ENCODE assay signal across 8 cellular contexts in genomic region chr1:1629430-1630190, GRCh38. TPM values are rescaled to one million over a fixed set of nuclear protein-coding genes. Genes with fewer than 3 reads are reported as not detected.
DNase-seq lines count a peak whose midpoint lies in the region; ATAC-seq and TF ChIP-seq lines count a peak whose summit lies in the region.

No MANE protein-coding gene starts in this region.

- peak overlapping the region; percentile 81 for H3K4me3 Mint-ChIP-seq in T-helper 17 cell
- peak overlapping the region; percentile 64 for H3K4me3 Mint-ChIP-seq in activated naive CD8-positive, alpha-beta T cell treated with anti-CD3 and anti-CD28 coated beads for 36 hours

- no peak for TF ChIP-seq POLR2A in sigmoid colon (IDR thresholded peaks at IDR 0.05)

- peak overlapping the region; percentile 81 to 95 (median 93) for H3K4me2 ChIP-seq in BLaER1 treated with 17β-estradiol and CSF1 and Interleukin-3, amounts not matched to agents 10 nM and 100 nM

- H3K36me3 ChIP-seq in BLaER1 treated with 17β-estradiol and CSF1 and Interleukin-3, amounts not matched to agents 10 nM and 100 nM, result no peaks in the 10 kb centered on the region; a peak in 2 of 22 replicates
- peaks cover 0 to 34% (median 10%) of the 10 kb centered on the region in 4 donors for H3K36me3 ChIP-seq in sigmoid colon

- TF ChIP-seq CTCF in sigmoid colon (IDR thresholded peaks at IDR 0.05), result no peak

- no peak for TF ChIP-seq EP300 in sigmoid colon (IDR thresholded peaks at IDR 0.05)

- H3K27me3 ChIP-seq in BLaER1 treated with 17β-estradiol and CSF1 and Interleukin-3, amounts not matched to agents 10 nM and 100 nM, result peaks cover 21 to 42% (median 22%) of the 10 kb centered on the region in 11 experiments
- peaks cover 17 to 40% (median 36%) of the 10 kb centered on the region in 3 donors for H3K27me3 ChIP-seq in sigmoid colon

- H3K4me3 ChIP-seq in BLaER1 treated with 17β-estradiol and CSF1 and Interleukin-3, amounts not matched to agents 10 nM and 100 nM, result peak overlapping the region; percentile 33 to 67 (median 56)
- no peak overlapping the region for H3K4me3 ChIP-seq in sigmoid colon

- peaks cover 15 to 40% (median 34%) of the 10 kb centered on the region in 10 experiments for H3K4me1 ChIP-seq in BLaER1 treated with 17β-estradiol and CSF1 and Interleukin-3, amounts not matched to agents 10 nM and 100 nM
- H3K4me1 ChIP-seq in sigmoid colon, result peaks cover 0 to 25% (median 20%) of the 10 kb centered on the region in 4 donors

- peaks cover 5% of the 10 kb centered on the region for H3K4me1 Mint-ChIP-seq in T-helper 17 cell
- peaks cover 5% of the 10 kb centered on the region for H3K4me1 Mint-ChIP-seq in activated naive CD8-positive, alpha-beta T cell treated with anti-CD3 and anti-CD28 coated beads for 36 hours

- H3K36me3 Mint-ChIP-seq in T-helper 17 cell (ENCODE audit: low read depth), result no peaks in the 10 kb centered on the region
- H3K36me3 Mint-ChIP-seq in activated naive CD8-positive, alpha-beta T cell treated with anti-CD3 and anti-CD28 coated beads for 36 hours, result peaks cover 2% of the 10 kb centered on the region

- no peaks in the 10 kb centered on the region for H3K27me3 Mint-ChIP-seq in T-helper 17 cell
- peaks cover 7% of the 10 kb centered on the region for H3K27me3 Mint-ChIP-seq in activated naive CD8-positive, alpha-beta T cell treated with anti-CD3 and anti-CD28 coated beads for 36 hours

- no peaks in the 10 kb centered on the region for H3K9me3 ChIP-seq in BLaER1 treated with 17β-estradiol and CSF1 and Interleukin-3, amounts not matched to agents 10 nM and 100 nM (replicated peaks in 1 of 11)
- H3K9me3 ChIP-seq in T-helper 17 cell (ENCODE audit: control insufficient read depth, low read length, poor library complexity, severe bottlenecking) (no peaks in the 10 kb centered on the region), sigmoid colon (no peaks in the 10 kb centered on the region)

- peak overlapping the region; percentile 41 for H3K27ac Mint-ChIP-seq in T-helper 17 cell
- peak overlapping the region; percentile 66 for H3K27ac Mint-ChIP-seq in activated naive CD8-positive, alpha-beta T cell treated with anti-CD3 and anti-CD28 coated beads for 36 hours

- H4K20me1 ChIP-seq in BLaER1 treated with 17β-estradiol and CSF1 and Interleukin-3, amounts not matched to agents 10 nM and 100 nM, result peaks cover 0 to 37% (median 6%) of the 10 kb centered on the region in 11 experiments; a peak in 8 of 22 replicates

- 42 to 73% methylated on average over 48 of the region's 48 CpGs for WGBS in sigmoid colon, 2 donors

- intact Hi-C loops in sigmoid colon (cut with DNase I), result no loop called here

- peak overlapping the region in 9 of 11 experiments; percentile 48 to 81 (median 67); a peak in 18 of 22 replicates for H3K27ac ChIP-seq in BLaER1 treated with 17β-estradiol and CSF1 and Interleukin-3, amounts not matched to agents 10 nM and 100 nM
- H3K27ac ChIP-seq in sigmoid colon, result peak overlapping the region in 1 of 4 donors; percentile 78

- H3K9me3 Mint-ChIP-seq in activated naive CD8-positive, alpha-beta T cell treated with anti-CD3 and anti-CD28 coated beads for 36 hours, result no peaks in the 10 kb centered on the region

- DNase-seq in T-helper 17 cell (peak; percentile 56 to 70 (median 57)), sigmoid colon (peak; percentile 71)
- DNase-seq in activated naive CD8-positive, alpha-beta T cell treated with anti-CD3 and anti-CD28 coated beads for 36 hours, result peak; percentile 67

- H3K9ac ChIP-seq in BLaER1 treated with 17β-estradiol and CSF1 and Interleukin-3, amounts not matched to agents 10 nM and 100 nM, result peak overlapping the region; percentile 52 to 84 (median 70); a peak in 21 of 22 replicates

- ATAC-seq in T-helper 17 cell (peak; percentile 67), HG03280 (IDR thresholded peaks at IDR 0.05; ENCODE audit: unreplicated experiment) (no peak), HG03354 (IDR thresholded peaks at IDR 0.05; ENCODE audit: poor library complexity, severe bottlenecking, unreplicated experiment) (no peak), GM19395 (IDR thresholded peaks at IDR 0.05; ENCODE audit: unreplicated experiment) (no peak), HG02763 (IDR thresholded peaks at IDR 0.05; ENCODE audit: unreplicated experiment) (no peak)

RNA-seq across cellular contexts. Expression of gene MMP23B, which starts 2.4 kb away (rescaled TPM):
- 1 to 10 TPM; 3.9 to 4.2 TPM for total RNA-seq in T-helper 17 cell
- 1 to 10 TPM; 1.4 to 2.3 TPM for total RNA-seq in activated naive CD8-positive, alpha-beta T cell treated with anti-CD3 and anti-CD28 coated beads for 36 hours
- total RNA-seq in sigmoid colon, result 10 to 100 TPM in 2 of 4 donors, 1 to 10 TPM in 2; 1.8 to 58.7 (median 17.2) TPM
- polyA plus RNA-seq in sigmoid colon, result 1 to 10 TPM; 2.2 to 3.6 (median 2.3) TPM

RNA-seq across cellular contexts. Expression of gene MIB2, which starts 14.3 kb away (rescaled TPM):
- total RNA-seq in T-helper 17 cell (10 to 100 TPM; 42.0 to 50.0 TPM), sigmoid colon (10 to 100 TPM; 32.7 to 95.3 (median 53.6) TPM)
- total RNA-seq in activated naive CD8-positive, alpha-beta T cell treated with anti-CD3 and anti-CD28 coated beads for 36 hours, result 10 to 100 TPM; 33.1 to 38.7 TPM
- 10 to 100 TPM; 24.6 to 77.6 (median 33.3) TPM for polyA plus RNA-seq in sigmoid colon

RNA-seq across cellular contexts. Expression of gene CDK11B, which starts 29.2 kb away (rescaled TPM):
- total RNA-seq in T-helper 17 cell (10 to 100 TPM; 43.9 to 49.8 TPM), sigmoid colon (10 to 100 TPM; 23.9 to 51.0 (median 27.8) TPM)
- total RNA-seq in activated naive CD8-positive, alpha-beta T cell treated with anti-CD3 and anti-CD28 coated beads for 36 hours, result 10 to 100 TPM; 42.2 to 43.3 TPM
- polyA plus RNA-seq in sigmoid colon, result 10 to 100 TPM; 30.0 to 38.4 (median 37.9) TPM

RNA-seq across cellular contexts. Expression of gene FNDC10, which starts 29.7 kb away (rescaled TPM):
- 1 to 10 TPM; 3.3 to 3.4 TPM for total RNA-seq in T-helper 17 cell
- total RNA-seq in activated naive CD8-positive, alpha-beta T cell treated with anti-CD3 and anti-CD28 coated beads for 36 hours, result 1 to 10 TPM; 2.9 to 3.3 TPM
- total RNA-seq in sigmoid colon, result 1 to 10 TPM in 3 of 4 donors, under 1 TPM in 1; 0.82 to 2.8 (median 1.6) TPM
- 1 to 10 TPM; 1.2 to 3.5 (median 2.8) TPM for polyA plus RNA-seq in sigmoid colon

RNA-seq across cellular contexts. Expression of gene SSU72, which starts 54.9 kb away (rescaled TPM):
- total RNA-seq in T-helper 17 cell, result 100 to 1,000 TPM in 1 of 2 donors, 10 to 100 TPM in 1; 99.3 to 103 TPM
- total RNA-seq in activated naive CD8-positive, alpha-beta T cell treated with anti-CD3 and anti-CD28 coated beads for 36 hours, result 100 to 1,000 TPM; 124 to 131 TPM
- 100 to 1,000 TPM in 3 of 4 donors, 10 to 100 TPM in 1; 98.9 to 119 (median 109) TPM for total RNA-seq in sigmoid colon
- polyA plus RNA-seq in sigmoid colon, result 100 to 1,000 TPM; 129 to 165 (median 150) TPM

Comparison
In these comparisons a context has a peak if more than half of its experiments do, and no peak if none do; other contexts are left out.
1. H3K4me3 ChIP-seq: peak in BLaER1 treated with 17β-estradiol and CSF1 and Interleukin-3, amounts not matched to agents 10 nM and 100 nM (10 of 10); none in sigmoid colon (0 of 4).
2. Peak in every context shown above with its lines, with median percentiles within 50 percentile points of each other: DNase-seq.